In the genomic region with DNA sequence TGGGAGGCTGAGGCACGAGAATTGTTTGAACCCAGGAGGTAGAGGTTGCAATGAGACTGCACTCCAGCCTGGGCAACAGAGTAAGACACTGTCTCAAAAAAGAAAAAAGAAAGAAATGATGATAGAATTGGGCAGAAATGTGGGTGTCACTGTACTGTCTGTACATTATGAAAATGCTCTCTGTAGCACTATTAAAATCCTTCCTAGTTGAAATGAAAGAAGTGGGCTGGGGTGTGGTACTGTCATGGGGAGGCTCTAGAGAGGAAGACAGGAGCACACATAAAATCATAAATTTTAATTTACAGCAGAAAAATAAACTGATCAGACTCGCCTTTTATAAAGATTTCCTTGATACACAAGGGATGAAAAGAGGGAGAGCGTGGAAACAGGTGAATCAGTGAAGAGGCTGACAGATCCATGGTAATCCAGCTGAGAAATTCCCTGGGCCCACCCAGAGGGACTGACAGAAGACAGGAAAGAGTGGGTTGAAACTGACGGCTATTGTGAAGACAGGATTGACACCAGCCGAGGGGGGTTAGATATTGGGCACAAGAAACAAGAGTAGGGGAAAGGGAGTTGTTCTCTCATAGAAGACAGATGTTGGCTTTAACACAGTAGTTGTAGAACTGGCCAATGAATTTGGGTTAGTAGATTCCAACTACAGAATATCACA, we compare ENCODE assay signal across 1 cellular context.
TF ChIP-seq lines count a peak whose summit lies in the region.

No MANE protein-coding gene starts in this region.

TF ChIP-seq in HepG2, 621 proteins besides CTCF, POLR2A, EP300 and RAD21 (continued from another document):
- no peak for TF ChIP-seq PRDM4 (CRISPR knock-in tag; IDR thresholded peaks at IDR 0.05; ENCODE audit: borderline replicate concordance)
- TF ChIP-seq ZNF350 (CRISPR knock-in tag; IDR thresholded peaks at IDR 0.05; ENCODE audit: borderline replicate concordance, low read depth), result no peak
- no peak for TF ChIP-seq HMG20A (CRISPR knock-in tag; IDR thresholded peaks at IDR 0.05; ENCODE audit: borderline replicate concordance)
- no peak for TF ChIP-seq ARID2 (CRISPR knock-in tag; IDR thresholded peaks at IDR 0.05; ENCODE audit: borderline replicate concordance)
- no peak for TF ChIP-seq ZFAT (CRISPR knock-in tag; conservative IDR thresholded peaks at IDR 0.05)
- no peak for TF ChIP-seq TP53 (CRISPR knock-in tag; conservative IDR thresholded peaks at IDR 0.05)
- no peak for TF ChIP-seq PAX8 (CRISPR knock-in tag; IDR thresholded peaks at IDR 0.05; ENCODE audit: borderline replicate concordance)
- TF ChIP-seq ZNF451 (CRISPR knock-in tag; IDR thresholded peaks at IDR 0.05), result no peak
- no peak for TF ChIP-seq ZFP62 (CRISPR knock-in tag; IDR thresholded peaks at IDR 0.05)
- TF ChIP-seq ONECUT2 (CRISPR knock-in tag; IDR thresholded peaks at IDR 0.05), result no peak
- no peak for TF ChIP-seq LBX2 (CRISPR knock-in tag; IDR thresholded peaks at IDR 0.05; ENCODE audit: borderline replicate concordance)
- no peak for TF ChIP-seq ZNF225 (CRISPR knock-in tag; IDR thresholded peaks at IDR 0.05)
- TF ChIP-seq ZNF235 (CRISPR knock-in tag; IDR thresholded peaks at IDR 0.05; ENCODE audit: borderline replicate concordance), result no peak
- TF ChIP-seq, protein P1, sequence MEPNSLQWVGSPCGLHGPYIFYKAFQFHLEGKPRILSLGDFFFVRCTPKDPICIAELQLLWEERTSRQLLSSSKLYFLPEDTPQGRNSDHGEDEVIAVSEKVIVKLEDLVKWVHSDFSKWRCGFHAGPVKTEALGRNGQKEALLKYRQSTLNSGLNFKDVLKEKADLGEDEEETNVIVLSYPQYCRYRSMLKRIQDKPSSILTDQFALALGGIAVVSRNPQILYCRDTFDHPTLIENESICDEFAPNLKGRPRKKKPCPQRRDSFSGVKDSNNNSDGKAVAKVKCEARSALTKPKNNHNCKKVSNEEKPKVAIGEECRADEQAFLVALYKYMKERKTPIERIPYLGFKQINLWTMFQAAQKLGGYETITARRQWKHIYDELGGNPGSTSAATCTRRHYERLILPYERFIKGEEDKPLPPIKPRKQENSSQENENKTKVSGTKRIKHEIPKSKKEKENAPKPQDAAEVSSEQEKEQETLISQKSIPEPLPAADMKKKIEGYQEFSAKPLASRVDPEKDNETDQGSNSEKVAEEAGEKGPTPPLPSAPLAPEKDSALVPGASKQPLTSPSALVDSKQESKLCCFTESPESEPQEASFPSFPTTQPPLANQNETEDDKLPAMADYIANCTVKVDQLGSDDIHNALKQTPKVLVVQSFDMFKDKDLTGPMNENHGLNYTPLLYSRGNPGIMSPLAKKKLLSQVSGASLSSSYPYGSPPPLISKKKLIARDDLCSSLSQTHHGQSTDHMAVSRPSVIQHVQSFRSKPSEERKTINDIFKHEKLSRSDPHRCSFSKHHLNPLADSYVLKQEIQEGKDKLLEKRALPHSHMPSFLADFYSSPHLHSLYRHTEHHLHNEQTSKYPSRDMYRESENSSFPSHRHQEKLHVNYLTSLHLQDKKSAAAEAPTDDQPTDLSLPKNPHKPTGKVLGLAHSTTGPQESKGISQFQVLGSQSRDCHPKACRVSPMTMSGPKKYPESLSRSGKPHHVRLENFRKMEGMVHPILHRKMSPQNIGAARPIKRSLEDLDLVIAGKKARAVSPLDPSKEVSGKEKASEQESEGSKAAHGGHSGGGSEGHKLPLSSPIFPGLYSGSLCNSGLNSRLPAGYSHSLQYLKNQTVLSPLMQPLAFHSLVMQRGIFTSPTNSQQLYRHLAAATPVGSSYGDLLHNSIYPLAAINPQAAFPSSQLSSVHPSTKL (CRISPR knock-in tag; IDR thresholded peaks at IDR 0.05), result no peak
- TF ChIP-seq DNMT1 (CRISPR knock-in tag; IDR thresholded peaks at IDR 0.05), result no peak
- no peak for TF ChIP-seq PHF21A (CRISPR knock-in tag; IDR thresholded peaks at IDR 0.05)
- TF ChIP-seq, protein P2, sequence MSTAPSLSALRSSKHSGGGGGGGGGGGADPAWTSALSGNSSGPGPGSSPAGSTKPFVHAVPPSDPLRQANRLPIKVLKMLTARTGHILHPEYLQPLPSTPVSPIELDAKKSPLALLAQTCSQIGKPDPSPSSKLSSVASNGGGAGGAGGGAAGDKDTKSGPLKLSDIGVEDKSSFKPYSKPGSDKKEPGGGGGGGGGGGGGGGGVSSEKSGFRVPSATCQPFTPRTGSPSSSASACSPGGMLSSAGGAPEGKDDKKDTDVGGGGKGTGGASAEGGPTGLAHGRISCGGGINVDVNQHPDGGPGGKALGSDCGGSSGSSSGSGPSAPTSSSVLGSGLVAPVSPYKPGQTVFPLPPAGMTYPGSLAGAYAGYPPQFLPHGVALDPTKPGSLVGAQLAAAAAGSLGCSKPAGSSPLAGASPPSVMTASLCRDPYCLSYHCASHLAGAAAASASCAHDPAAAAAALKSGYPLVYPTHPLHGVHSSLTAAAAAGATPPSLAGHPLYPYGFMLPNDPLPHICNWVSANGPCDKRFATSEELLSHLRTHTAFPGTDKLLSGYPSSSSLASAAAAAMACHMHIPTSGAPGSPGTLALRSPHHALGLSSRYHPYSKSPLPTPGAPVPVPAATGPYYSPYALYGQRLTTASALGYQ (CRISPR knock-in tag; IDR thresholded peaks at IDR 0.05), result no peak
